ENCODE assay signal across 18 cellular contexts in the genomic region with DNA sequence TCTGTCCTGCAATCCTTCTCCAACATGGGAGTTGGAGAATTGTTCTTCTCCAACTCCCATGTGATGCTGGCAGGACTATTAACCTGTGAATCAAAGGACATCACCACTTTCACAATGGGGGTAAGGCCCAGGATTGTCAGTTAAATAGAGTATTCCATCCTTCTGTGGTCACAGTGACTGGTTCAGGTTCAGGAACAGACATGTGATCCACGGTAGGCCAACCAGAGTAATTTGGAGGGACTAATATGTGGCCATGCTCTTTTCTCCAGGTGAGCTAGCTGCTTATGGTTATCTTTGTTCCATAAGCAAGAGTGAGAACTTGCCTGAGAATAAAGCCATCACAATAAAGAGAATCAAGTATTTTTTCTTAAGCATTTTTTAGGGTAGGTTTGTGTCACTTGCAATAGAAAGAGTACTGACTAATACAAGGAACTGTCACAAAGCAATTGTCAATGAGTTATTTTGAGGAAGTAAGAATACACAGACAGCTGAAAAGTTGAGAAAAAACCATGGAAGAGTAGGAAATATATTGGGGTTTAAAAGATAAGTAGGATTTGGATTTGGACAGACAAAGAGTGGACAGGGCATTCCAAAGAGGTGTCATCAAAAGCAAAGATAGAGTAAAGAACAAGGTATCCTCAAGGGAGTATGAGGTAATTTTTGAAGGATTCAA.
DNase-seq lines count a peak whose midpoint lies in the region; ATAC-seq, FAIRE-seq and TF ChIP-seq lines count a peak whose summit lies in the region.
"Had no signal": no experiment of that assay in that cellular context is flagged by ENCODE, and none has a peak within 500 bp of the region (broad histone marks: within the 10 kb centered on the region; RNA-seq: fewer than 3 reads in every experiment).

No MANE protein-coding gene starts in this region.

- DNase-seq in GM10266 (ENCODE audit: extremely low spot score), result peak; percentile 8
- DNase-seq in H54 (ENCODE audit: insufficient read length, low spot score), result no peak
- peak; percentile 79 for DNase-seq in MV-4-11 (lab: John Stamatoyannopoulos, UW)
- DNase-seq in thyroid gland, result no peak
- DNase-seq: ACHN, DMS 273 treated with DMSO at 0.1 percent for 48 hours, DND-41, GOT3, NCI-H1105, NCI-H1694, NCI-H2227 treated with DMSO at 0.1 percent for 48 hours, NCI-H510A treated with DMSO at 0.1 percent for 48 hours, NCI-H774 had no signal

- H3K27ac ChIP-seq in thyroid gland, result no peak overlapping the region
- H3K27ac ChIP-seq: C4-2B had no signal

- H3K36me3 Mint-ChIP-seq in dendritic cell treated with granulocyte-macrophage colony-stimulating factor and Interleukin-4, amounts not matched to agents 40 ng/mL and 50 ng/mL, for 4 days (ENCODE audit: low read depth), result no peaks in the 10 kb centered on the region

- peak overlapping the region; percentile 3 for H3K27ac Mint-ChIP-seq in dendritic cell treated with granulocyte-macrophage colony-stimulating factor and Interleukin-4, amounts not matched to agents 40 ng/mL and 50 ng/mL, for 4 days
- H3K27ac Mint-ChIP-seq: T-helper 2 cell treated with Interferon-gamma antibody and Interleukin-4, amounts not matched to agents 5 μg/mL and 100 μg/mL, for 36 hours had no signal

- peaks cover 7% of the 10 kb centered on the region for H3K4me1 Mint-ChIP-seq in dendritic cell treated with granulocyte-macrophage colony-stimulating factor and Interleukin-4, amounts not matched to agents 40 ng/mL and 50 ng/mL, for 4 days (ENCODE audit: low read depth)

- no peak overlapping the region for H3K4me3 ChIP-seq in thyroid gland (replicated peaks in 1 of 3)

- peak; percentile 80 for FAIRE-seq in H54 (lab: Jason Lieb, UNC)

- no peaks in the 10 kb centered on the region for H3K4me1 ChIP-seq in thyroid gland

- TF ChIP-seq POLR2A in H54 (IDR thresholded peaks at IDR 0.05; ENCODE audit: low read depth, low read length) (no peak), thyroid gland (IDR thresholded peaks at IDR 0.05) (no peak)

- WGBS in thyroid gland, 2 donors, result 90 to 100% methylated on average over 1 of the region's 1 CpG

- H3K4me3 Mint-ChIP-seq in dendritic cell treated with granulocyte-macrophage colony-stimulating factor and Interleukin-4, amounts not matched to agents 40 ng/mL and 50 ng/mL, for 4 days, result no peak overlapping the region
- H3K4me3 Mint-ChIP-seq: T-helper 2 cell treated with Interferon-gamma antibody and Interleukin-4, amounts not matched to agents 5 μg/mL and 100 μg/mL, for 36 hours had no signal

- intact Hi-C loops in dendritic cell treated with granulocyte-macrophage colony-stimulating factor and Interleukin-4, amounts not matched to agents 40 ng/mL and 50 ng/mL, for 4 days (cut with micrococcal nuclease), result no loop called here
- intact Hi-C loops in thyroid gland (cut with DNase I), result no loop called here

- ATAC-seq in GM19023 (IDR thresholded peaks at IDR 0.05; ENCODE audit: unreplicated experiment) (no peak), HG02885 (IDR thresholded peaks at IDR 0.05; ENCODE audit: poor library complexity, unreplicated experiment) (no peak)

- no peak for TF ChIP-seq CTCF in GM10266 (IDR thresholded peaks at IDR 0.05; ENCODE audit: control insufficient read depth, insufficient read depth, low read depth, missing control alignments)
- TF ChIP-seq CTCF in thyroid gland (IDR thresholded peaks at IDR 0.05), result no peak

- H3K36me3 ChIP-seq in thyroid gland, result no peaks in the 10 kb centered on the region

- H3K27me3 ChIP-seq in thyroid gland, result no peaks in the 10 kb centered on the region

- H3K27me3 Mint-ChIP-seq in dendritic cell treated with granulocyte-macrophage colony-stimulating factor and Interleukin-4, amounts not matched to agents 40 ng/mL and 50 ng/mL, for 4 days, result no peaks in the 10 kb centered on the region

- no peaks in the 10 kb centered on the region for H3K9me3 ChIP-seq in thyroid gland

- H3K9me3 Mint-ChIP-seq in dendritic cell treated with granulocyte-macrophage colony-stimulating factor and Interleukin-4, amounts not matched to agents 40 ng/mL and 50 ng/mL, for 4 days, result no peaks in the 10 kb centered on the region
- H3K9me3 Mint-ChIP-seq: T-helper 2 cell treated with Interferon-gamma antibody and Interleukin-4, amounts not matched to agents 5 μg/mL and 100 μg/mL, for 36 hours had no signal

Comparison
In these comparisons a context has a peak if more than half of its experiments do, and no peak if none do; other contexts are left out.
1. DNase-seq: peak in GM10266 (single experiment) and MV-4-11 (single experiment); none in H54 (single experiment) and thyroid gland (0 of 2).